2 cellular contexts compared by ENCODE assay signal in the genomic region with DNA sequence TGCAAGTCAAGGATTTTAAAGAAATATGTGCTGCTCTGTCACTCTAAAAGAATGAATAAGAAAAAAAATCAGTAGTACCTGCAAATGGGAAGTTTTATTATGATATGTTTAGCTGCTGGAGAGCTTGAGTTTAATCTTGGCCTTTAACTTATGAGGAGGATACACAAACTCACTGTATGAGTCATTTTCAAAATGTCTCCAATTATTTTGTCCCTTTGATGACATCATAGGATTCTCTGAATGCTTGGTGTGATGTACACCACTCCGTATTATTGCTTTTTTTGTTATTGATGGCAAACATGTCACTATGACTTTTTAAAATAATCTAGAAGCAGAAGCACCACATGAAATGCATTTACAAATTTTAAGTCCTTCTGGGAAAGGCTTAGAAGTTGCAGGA.
TF ChIP-seq lines count a peak whose summit lies in the region.

No MANE protein-coding gene starts in this region.

TF ChIP-seq in A549, 52 proteins besides CTCF, POLR2A, EP300 and RAD21:
- TF ChIP-seq FOSL2 (IDR thresholded peaks at IDR 0.05) (no peak), FOSL2 (CRISPR knock-in tag; IDR thresholded peaks at IDR 0.05) (peak; percentile 72), HDAC2 (IDR thresholded peaks at IDR 0.05) (no peak)

TF ChIP-seq in HCT116, 20 proteins besides CTCF, POLR2A, EP300 and RAD21:
- TF ChIP-seq SP1 (IDR thresholded peaks at IDR 0.05; ENCODE audit: low read depth): no peak
- TF ChIP-seq FOSL1 (IDR thresholded peaks at IDR 0.05; ENCODE audit: low read depth): 0 out of 2 replicates have a peak, but pooled peaks have one; percentile 32
- peak; percentile 17; the same call in 1 of the 2 replicates for TF ChIP-seq JUND (IDR thresholded peaks at IDR 0.05)
